ENCODE assay signal across 23 cellular contexts in genomic region chr18:24544949-24545348, GRCh38.
DNase-seq lines count a peak whose midpoint lies in the region; ATAC-seq and TF ChIP-seq lines count a peak whose summit lies in the region.
"Had no signal": no experiment of that assay in that cellular context is flagged by ENCODE, and none has a peak within 500 bp of the region (broad histone marks: within the 10 kb centered on the region; RNA-seq: fewer than 3 reads in every experiment).

No MANE protein-coding gene starts in this region.

- no peak overlapping the region for H3K27ac ChIP-seq in SK-N-SH (ENCODE audit: low read depth in 2 of 2, low read length in 1 of 2)
- no peak overlapping the region for H3K27ac ChIP-seq in smooth muscle cell (ENCODE audit: low read depth)
- H3K27ac ChIP-seq: 22Rv1; A549; BLaER1 treated with 17β-estradiol and CSF1 and Interleukin-3, amounts not matched to agents 10 nM and 100 nM; C4-2B had no signal

- no peaks in the 10 kb centered on the region for H3K9me3 ChIP-seq in SK-N-SH
- no peaks in the 10 kb centered on the region for H3K9me3 ChIP-seq in Loucy (ENCODE audit: insufficient read depth, low read depth, low read length)
- no peaks in the 10 kb centered on the region for H3K9me3 ChIP-seq in smooth muscle cell (replicated peaks; ENCODE audit: low read depth)
- H3K9me3 ChIP-seq: A549; BLaER1 treated with 17β-estradiol and CSF1 and Interleukin-3, amounts not matched to agents 10 nM and 100 nM; Caco-2 had no signal

- H3K4me3 ChIP-seq in SK-N-SH (ENCODE audit: low read depth in 2 of 2, low read length in 1 of 2) (no peak overlapping the region), Loucy (ENCODE audit: low read length, poor library complexity, severe bottlenecking) (no peak overlapping the region), smooth muscle cell (no peak overlapping the region)
- H3K4me3 ChIP-seq: A549; BLaER1 treated with 17β-estradiol and CSF1 and Interleukin-3, amounts not matched to agents 10 nM and 100 nM; GM12878 had no signal

- TF ChIP-seq CTCF in SK-N-SH (IDR thresholded peaks at IDR 0.05) (no peak), Loucy (conservative IDR thresholded peaks at IDR 0.05; ENCODE audit: low read length) (no peak), smooth muscle cell (IDR thresholded peaks at IDR 0.05; ENCODE audit: borderline replicate concordance, insufficient read depth, poor library complexity, severe bottlenecking) (no peak)

- H3K9ac ChIP-seq in SK-N-SH (no peak overlapping the region), Loucy (ENCODE audit: low read depth, low read length, poor library complexity, severe bottlenecking) (peak overlapping the region; percentile 7), smooth muscle cell (ENCODE audit: low read depth) (no peak overlapping the region)
- H3K9ac ChIP-seq: BLaER1 treated with 17β-estradiol and CSF1 and Interleukin-3, amounts not matched to agents 10 nM and 100 nM had no signal

- POLR2A ChIA-PET in SK-N-SH (lab: Yijun Ruan, JAX), result no interaction called here

- no peak overlapping the region for H2AFZ ChIP-seq in SK-N-SH (ENCODE audit: low read depth)
- H2AFZ ChIP-seq in Loucy (ENCODE audit: low read length), result peak overlapping the region; percentile 3
- H2AFZ ChIP-seq in smooth muscle cell (ENCODE audit: low read depth), result peak overlapping the region; percentile 6

- ATAC-seq in SK-N-SH treated with all-trans-retinoic acid at 6 μM for 48 hours (no peak), HG03097 (IDR thresholded peaks at IDR 0.05; ENCODE audit: low FRiP score, unreplicated experiment) (no peak), GM21390 (IDR thresholded peaks at IDR 0.05; ENCODE audit: unreplicated experiment) (no peak)
- ATAC-seq in activated CD4-positive, CD25-positive, alpha-beta regulatory T cell treated with anti-CD3 and anti-CD28 coated beads, Interleukin-2, amount 50 U/mL, for 24 hours, result no peak
- ATAC-seq: A549; CD8-positive, alpha-beta T cell; GM12878 had no signal

- TF ChIP-seq EP300 in SK-N-SH (IDR thresholded peaks at IDR 0.05; ENCODE audit: borderline replicate concordance in 1 of 2, low read depth in 1 of 2, low read length in 1 of 2), result no peak

- H3K27me3 ChIP-seq in SK-N-SH (ENCODE audit: insufficient read depth) (no peaks in the 10 kb centered on the region), Loucy (ENCODE audit: insufficient read depth, low read length, poor library complexity, severe bottlenecking) (no peaks in the 10 kb centered on the region), smooth muscle cell (ENCODE audit: low read depth) (no peaks in the 10 kb centered on the region)
- H3K27me3 ChIP-seq: BLaER1 treated with 17β-estradiol and CSF1 and Interleukin-3, amounts not matched to agents 10 nM and 100 nM had no signal

- H4K20me1 ChIP-seq in SK-N-SH (ENCODE audit: insufficient read depth), result no peaks in the 10 kb centered on the region
- no peaks in the 10 kb centered on the region for H4K20me1 ChIP-seq in Loucy (ENCODE audit: insufficient read depth, low read length, poor library complexity, severe bottlenecking)
- H4K20me1 ChIP-seq in smooth muscle cell (ENCODE audit: low read depth), result no peaks in the 10 kb centered on the region
- H4K20me1 ChIP-seq: BLaER1 treated with 17β-estradiol and CSF1 and Interleukin-3, amounts not matched to agents 10 nM and 100 nM had no signal

- DNase-seq in SK-N-SH (peak; percentile 15), smooth muscle cell (lab: John Stamatoyannopoulos, UW; ENCODE audit: unreplicated experiment) (no peak)
- DNase-seq: AML-193; Caco-2; Calu3; CD4-positive, alpha-beta T cell; CD8-positive, alpha-beta T cell; DMS153; DMS53; DMS79; DND-41; EL; GDM1 had no signal

- H3K36me3 ChIP-seq in SK-N-SH (replicated peaks in 1 of 2; ENCODE audit: control insufficient read depth in 1 of 2, insufficient read depth in 2 of 2, low read length in 1 of 2) (no peaks in the 10 kb centered on the region), Loucy (ENCODE audit: insufficient read depth, low read length) (no peaks in the 10 kb centered on the region), smooth muscle cell (ENCODE audit: low read depth) (no peaks in the 10 kb centered on the region)
- H3K36me3 ChIP-seq: BLaER1 treated with 17β-estradiol and CSF1 and Interleukin-3, amounts not matched to agents 10 nM and 100 nM had no signal

- H3F3A ChIP-seq in SK-N-SH (replicated peaks; ENCODE audit: insufficient read depth), result no peaks in the 10 kb centered on the region
- H3F3A ChIP-seq in Loucy (ENCODE audit: low read depth), result no peaks in the 10 kb centered on the region
- H3F3A ChIP-seq in smooth muscle cell (ENCODE audit: low read depth), result no peaks in the 10 kb centered on the region

- no peak overlapping the region for H3K4me2 ChIP-seq in SK-N-SH
- no peak overlapping the region for H3K4me2 ChIP-seq in Loucy (ENCODE audit: low read depth, low read length, poor library complexity, severe bottlenecking)
- no peak overlapping the region for H3K4me2 ChIP-seq in smooth muscle cell
- H3K4me2 ChIP-seq: A549; BLaER1 treated with 17β-estradiol and CSF1 and Interleukin-3, amounts not matched to agents 10 nM and 100 nM had no signal

- 34% methylated on average over 4 of the region's 4 CpGs for WGBS in SK-N-SH (ENCODE audit: low lambda C conversion rate)
- WGBS in smooth muscle cell (ENCODE audit: low lambda C conversion rate), result 85% methylated on average over 4 of the region's 4 CpGs

- TF ChIP-seq RAD21 in SK-N-SH (IDR thresholded peaks at IDR 0.05; ENCODE audit: low read length), result no peak

- H3K4me1 ChIP-seq in SK-N-SH (ENCODE audit: control insufficient read depth in 1 of 2, insufficient read depth in 2 of 2, low read depth in 1 of 2, low read length in 1 of 2) (peaks cover 0 to 3% of the 10 kb centered on the region in 2 experiments; a peak in 1 of 4 replicates), Loucy (ENCODE audit: insufficient read depth, low read length, poor library complexity, severe bottlenecking) (peaks cover 43% of the 10 kb centered on the region), smooth muscle cell (ENCODE audit: low read depth) (no peaks in the 10 kb centered on the region)
- H3K4me1 ChIP-seq: A549; BLaER1 treated with 17β-estradiol and CSF1 and Interleukin-3, amounts not matched to agents 10 nM and 100 nM; Caco-2 had no signal

- H3K9me2 ChIP-seq in SK-N-SH (no peaks in the 10 kb centered on the region), Loucy (replicated peaks; ENCODE audit: low read depth, low read length) (no peaks in the 10 kb centered on the region)

- H3K79me2 ChIP-seq in SK-N-SH (ENCODE audit: insufficient read depth), result no peaks in the 10 kb centered on the region
- H3K79me2 ChIP-seq in Loucy (ENCODE audit: insufficient read depth, low read length), result no peaks in the 10 kb centered on the region
- H3K79me2 ChIP-seq in smooth muscle cell (ENCODE audit: low read depth), result no peaks in the 10 kb centered on the region

- CTCF ChIA-PET in SK-N-SH (lab: Yijun Ruan, JAX), result interaction anchor here (0.7 to 13.2 kb wide), 15 partner anchors 9 to 188 kb away, joined by 3 to 125 read pairs (median 5); no protein-coding TSS in a partner anchor

TF ChIP-seq in SK-N-SH, 30 proteins besides CTCF, POLR2A, EP300 and RAD21 (continues in another document):
- TF ChIP-seq TAF1 (IDR thresholded peaks at IDR 0.05; ENCODE audit: borderline replicate concordance, low read depth, low read length) (no peak), TEAD4 (IDR thresholded peaks at IDR 0.05; ENCODE audit: borderline replicate concordance, insufficient read depth) (no peak), MXI1 (IDR thresholded peaks at IDR 0.05; ENCODE audit: low read depth, low read length) (no peak), POLR2AphosphoS5 (IDR thresholded peaks at IDR 0.05; ENCODE audit: low read depth, low read length) (no peak)
- TF ChIP-seq, protein P1, sequence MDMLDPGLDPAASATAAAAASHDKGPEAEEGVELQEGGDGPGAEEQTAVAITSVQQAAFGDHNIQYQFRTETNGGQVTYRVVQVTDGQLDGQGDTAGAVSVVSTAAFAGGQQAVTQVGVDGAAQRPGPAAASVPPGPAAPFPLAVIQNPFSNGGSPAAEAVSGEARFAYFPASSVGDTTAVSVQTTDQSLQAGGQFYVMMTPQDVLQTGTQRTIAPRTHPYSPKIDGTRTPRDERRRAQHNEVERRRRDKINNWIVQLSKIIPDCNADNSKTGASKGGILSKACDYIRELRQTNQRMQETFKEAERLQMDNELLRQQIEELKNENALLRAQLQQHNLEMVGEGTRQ (IDR thresholded peaks at IDR 0.05; ENCODE audit: borderline replicate concordance, low read depth, low read length), result no peak

TF ChIP-seq in SK-N-SH treated with all-trans-retinoic acid at 6 μM for 48 hours, 23 proteins besides CTCF, POLR2A, EP300 and RAD21 (continues in another document):
- no peak for TF ChIP-seq ISL1 (CRISPR knock-in tag; IDR thresholded peaks at IDR 0.05)
- TF ChIP-seq ZNF565 (CRISPR knock-in tag; conservative IDR thresholded peaks at IDR 0.05; ENCODE audit: low read depth), result no peak
- TF ChIP-seq PPARA (CRISPR knock-in tag; IDR thresholded peaks at IDR 0.05; ENCODE audit: borderline replicate concordance), result no peak
- TF ChIP-seq ZNF8 (CRISPR knock-in tag; IDR thresholded peaks at IDR 0.05), result no peak
- no peak for TF ChIP-seq BACH2 (CRISPR knock-in tag; IDR thresholded peaks at IDR 0.05; ENCODE audit: borderline replicate concordance)
- TF ChIP-seq ZNF70 (CRISPR knock-in tag; IDR thresholded peaks at IDR 0.05), result no peak
- no peak for TF ChIP-seq POU6F1 (CRISPR knock-in tag; IDR thresholded peaks at IDR 0.05; ENCODE audit: borderline replicate concordance, low read depth)
- TF ChIP-seq ARNTL (CRISPR knock-in tag; IDR thresholded peaks at IDR 0.05; ENCODE audit: borderline replicate concordance, low read depth), result no peak
